In genomic region chr13:92307752-92308151, GRCh38 we compare ENCODE assay signal across 6 cellular contexts.
"Had no signal": no experiment of that assay in that cellular context is flagged by ENCODE, and none has a peak within 500 bp of the region (broad histone marks: within the 10 kb centered on the region; RNA-seq: fewer than 3 reads in every experiment).

No MANE protein-coding gene starts in this region.

- DNase-seq: GM23248, GOT3, H7, IMR-90, KBM-7 had no signal

- ATAC-seq: HCT116 had no signal
